8 cellular contexts compared by ENCODE assay signal in the genomic region with DNA sequence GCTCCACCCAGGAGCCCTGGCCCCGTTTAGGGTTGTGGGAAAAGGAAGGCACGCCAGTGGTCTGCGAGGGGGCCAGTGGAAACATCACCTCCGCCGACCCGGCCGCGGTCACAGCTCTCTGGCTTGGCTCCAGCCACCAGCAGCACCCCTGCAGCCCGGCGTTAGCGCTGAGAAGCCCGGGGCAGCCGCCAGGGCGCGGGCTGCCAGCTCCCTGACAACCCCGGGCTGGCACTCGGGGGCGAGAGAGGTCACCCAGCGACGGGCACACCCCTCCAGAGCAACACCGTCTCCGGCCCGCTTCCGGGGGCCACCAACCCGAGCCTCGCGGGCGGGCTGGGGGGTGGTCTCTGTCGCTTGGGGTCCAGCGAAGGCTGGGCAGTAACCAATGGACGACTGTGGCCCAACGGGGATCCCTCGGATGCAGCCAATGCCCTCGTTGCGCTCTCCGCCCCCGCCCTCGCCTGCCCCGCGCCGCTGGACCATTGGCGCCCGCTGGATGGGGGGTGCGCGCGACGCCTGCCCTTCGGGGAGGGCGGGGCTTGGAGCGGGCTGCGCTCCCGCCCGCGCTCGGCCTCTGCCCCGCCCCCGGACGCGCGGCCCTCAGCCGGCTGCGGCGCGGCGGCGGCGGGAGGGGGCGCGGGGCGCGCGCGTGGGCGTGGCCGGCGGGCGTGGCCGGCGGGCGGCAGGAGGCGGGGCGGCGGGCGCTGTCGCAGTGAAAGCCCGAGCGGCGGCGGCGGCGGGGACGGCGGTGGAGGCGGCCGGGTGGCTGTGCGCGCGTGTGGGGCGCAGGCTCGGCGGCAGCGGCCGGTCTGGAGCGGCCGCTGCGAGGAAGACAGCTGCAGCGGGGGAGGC. TPM values are rescaled to one million over a fixed set of nuclear protein-coding genes. Genes with fewer than 3 reads are reported as not detected.
DNase-seq lines count a peak whose midpoint lies in the region; ATAC-seq and TF ChIP-seq lines count a peak whose summit lies in the region.

A gene (plus strand): TSS at position 712 of the 852 bp plus-strand sequence. CDS start 1,007 bp downstream, outside the sequence.

- peak within 1 kb of the TSS; percentile 89 for H2AFZ ChIP-seq in PC-3 (ENCODE audit: low read length)

- H3K9ac ChIP-seq in HUES6 (ENCODE audit: low read length): peak within 1 kb of the TSS; percentile 72
- H3K9ac ChIP-seq in PC-3 (ENCODE audit: low read length): no peak within 1 kb of the TSS
- peak within 1 kb of the TSS; percentile 46 for H3K9ac ChIP-seq in muscle layer of colon (ENCODE audit: low read length)

- BruUV-seq in PC-3 (replicated peaks; lab: Mats Ljungman, UMichigan): no TSS peak

- peak within 1 kb of the TSS; percentile 42 for H3K27ac ChIP-seq in CD8-positive, alpha-beta memory T cell (ENCODE audit: low read depth, low read length)
- H3K27ac ChIP-seq in HUES6 (ENCODE audit: low read depth, low read length): no peak within 1 kb of the TSS
- no peak within 1 kb of the TSS for H3K27ac ChIP-seq in PC-3 (ENCODE audit: low read length)
- H3K27ac ChIP-seq in esophagus squamous epithelium: peak within 1 kb of the TSS; percentile 67 to 92 (median 82)
- H3K27ac ChIP-seq in muscle layer of colon (ENCODE audit: low read depth, low read length): peak within 1 kb of the TSS; percentile 82

- H3K9me2 ChIP-seq in PC-3 (replicated peaks; ENCODE audit: low read length): no peaks in the 10 kb centered on the region

- intact Hi-C loops in PC-3 (cut with micrococcal nuclease) (no loop called here), esophagus squamous epithelium (cut with DNase I) (loop anchor here (5.0 kb wide), 1 partner anchor 131 kb away; no protein-coding TSS in a partner anchor)

- H4K20me1 ChIP-seq in PC-3 (ENCODE audit: low read length): no peaks in the 10 kb centered on the region

- no peaks in the 10 kb centered on the region for H3K27me3 ChIP-seq in CD8-positive, alpha-beta memory T cell (ENCODE audit: insufficient read depth, low read length, poor library complexity, severe bottlenecking)
- H3K27me3 ChIP-seq in HUES6 (ENCODE audit: control insufficient read depth, insufficient read depth, low read length) (peaks cover 42% of the 10 kb centered on the region), PC-3 (ENCODE audit: low read length) (peaks cover 7% of the 10 kb centered on the region; the same call in 1 of the 2 replicates), esophagus squamous epithelium (peaks cover 0 to 21% (median 0%) of the 10 kb centered on the region in 4 donors), muscle layer of colon (ENCODE audit: control insufficient read depth in 1 of 2, insufficient read depth in 2 of 2, low read length in 2 of 2) (no peaks in the 10 kb centered on the region)

- peak; percentile 79 to 87 (median 81) for DNase-seq in CD8-positive, alpha-beta memory T cell
- peak; percentile 85 for DNase-seq in PC-3
- peak; percentile 77 to 86 for DNase-seq in activated T-cell treated with anti-CD3 and anti-CD28 coated beads, Interleukin-2, amount 50 U/mL, for 48 hours
- DNase-seq in esophagus squamous epithelium (lab: John Stamatoyannopoulos, UW): no peak
- peak; percentile 35 for DNase-seq in stimulated activated CD8-positive, alpha-beta memory T cell treated with anti-CD3 and anti-CD28 coated beads, Interleukin-7, amount 100 ng/mL, for 24 hours (ENCODE audit: low read depth)

- H3K27me3 Mint-ChIP-seq in CD8-positive, alpha-beta memory T cell: peaks cover 0 to 1% of the 10 kb centered on the region in 2 donors

- peak in 2 of 4 donors; percentile 43 to 51 for TF ChIP-seq POLR2A in esophagus squamous epithelium (IDR thresholded peaks at IDR 0.05)

- WGBS in esophagus squamous epithelium, 2 donors: 0% methylated on average over 1 to 13 of the region's 107 CpGs

- peak within 1 kb of the TSS; percentile 96 for H3K4me2 ChIP-seq in PC-3 (ENCODE audit: low read length)

- no peaks in the 10 kb centered on the region for H3F3A ChIP-seq in PC-3 (ENCODE audit: low read length, unreplicated experiment)

- no peaks in the 10 kb centered on the region for H3K79me2 ChIP-seq in PC-3 (ENCODE audit: low read length)

- TF ChIP-seq CTCF in PC-3 (conservative IDR thresholded peaks at IDR 0.05; ENCODE audit: low read depth, low read length): peak; percentile 33; the same call in 1 of the 2 replicates
- peak in 5 of 6 experiments; percentile 38 to 57 (median 45) for TF ChIP-seq CTCF in esophagus squamous epithelium (IDR thresholded peaks at IDR 0.05)

- H3K36me3 Mint-ChIP-seq in CD8-positive, alpha-beta memory T cell: peaks cover 0 to 3% (median 0%) of the 10 kb centered on the region in 3 donors

- no peaks in the 10 kb centered on the region for H3K36me3 ChIP-seq in CD8-positive, alpha-beta memory T cell (ENCODE audit: insufficient read depth, low read length)
- H3K36me3 ChIP-seq in HUES6 (ENCODE audit: control insufficient read depth, insufficient read depth, low read length) (no peaks in the 10 kb centered on the region), PC-3 (ENCODE audit: low read depth, low read length) (no peaks in the 10 kb centered on the region), esophagus squamous epithelium (no peaks in the 10 kb centered on the region), muscle layer of colon (ENCODE audit: insufficient read depth, low read length) (no peaks in the 10 kb centered on the region)

- peaks cover 52 to 57% (median 53%) of the 10 kb centered on the region in 3 donors for H3K4me1 Mint-ChIP-seq in CD8-positive, alpha-beta memory T cell

- H3K4me3 Mint-ChIP-seq in CD8-positive, alpha-beta memory T cell: peak within 1 kb of the TSS; percentile 77 to 89 (median 82)

- peaks cover 46% of the 10 kb centered on the region for H3K4me1 ChIP-seq in CD8-positive, alpha-beta memory T cell (ENCODE audit: insufficient read depth, low read length)
- H3K4me1 ChIP-seq in HUES6 (ENCODE audit: control insufficient read depth, insufficient read depth, low read length) (peaks cover 20% of the 10 kb centered on the region), PC-3 (ENCODE audit: insufficient read depth, low read length) (peaks cover 17% of the 10 kb centered on the region), esophagus squamous epithelium (peaks cover 16 to 61% (median 37%) of the 10 kb centered on the region in 3 donors), muscle layer of colon (ENCODE audit: insufficient read depth, low read length) (peaks cover 41% of the 10 kb centered on the region)

- H3K9me3 Mint-ChIP-seq in CD8-positive, alpha-beta memory T cell: no peaks in the 10 kb centered on the region

- CTCF ChIA-PET in CD8-positive, alpha-beta memory T cell (lab: Charles Lee): interaction anchor here (0.7 to 1.2 kb wide), 4 partner anchors 26 to 194 kb away, joined by 3 to 6 read pairs (median 3); no protein-coding TSS in a partner anchor
- CTCF ChIA-PET in PC-3 (lab: Charles Lee): interaction anchor here (0.5 to 0.6 kb wide), 2 partner anchors 172 to 375 kb away, joined by 4 to 5 read pairs; no protein-coding TSS in a partner anchor

- H3K4me3 ChIP-seq in CD8-positive, alpha-beta memory T cell (ENCODE audit: low read length): peak within 1 kb of the TSS; percentile 56
- H3K4me3 ChIP-seq in HUES6 (ENCODE audit: low read depth, low read length): peak within 1 kb of the TSS; percentile 67
- peak within 1 kb of the TSS; percentile 75 for H3K4me3 ChIP-seq in PC-3 (ENCODE audit: low read length)
- H3K4me3 ChIP-seq in esophagus squamous epithelium: peak within 1 kb of the TSS; percentile 69 to 93 (median 86)
- H3K4me3 ChIP-seq in muscle layer of colon (ENCODE audit: low read depth in 1 of 2, low read length in 2 of 2): peak within 1 kb of the TSS; percentile 64 to 98

- H3K9me3 ChIP-seq in CD8-positive, alpha-beta memory T cell (ENCODE audit: low read length): no peaks in the 10 kb centered on the region
- H3K9me3 ChIP-seq in HUES6 (ENCODE audit: control insufficient read depth, insufficient read depth, low read depth, low read length) (no peaks in the 10 kb centered on the region), PC-3 (ENCODE audit: low read length) (no peaks in the 10 kb centered on the region), esophagus squamous epithelium (no peaks in the 10 kb centered on the region), muscle layer of colon (ENCODE audit: low read length) (no peaks in the 10 kb centered on the region)

- ATAC-seq in GM19467 (IDR thresholded peaks at IDR 0.05; ENCODE audit: unreplicated experiment): peak; percentile 49
- peak; percentile 86 for ATAC-seq in PC-3

- H3K27ac Mint-ChIP-seq in CD8-positive, alpha-beta memory T cell: peak within 1 kb of the TSS; percentile 58 to 92 (median 90)

- POLR2A ChIA-PET in CD8-positive, alpha-beta memory T cell (lab: Charles Lee): interaction anchor here (0.5 to 2.1 kb wide), 7 partner anchors 26 to 375 kb away, joined by 3 to 6 read pairs (median 4); a partner anchor contains a TSS
- POLR2A ChIA-PET in PC-3 (lab: Charles Lee; ENCODE audit: unreplicated experiment): no interaction called here

RNA-seq across cellular contexts. Expression of the gene that starts here (rescaled TPM):
- 1 to 10 TPM; 2.8 to 3.6 TPM for total RNA-seq in CD8-positive, alpha-beta memory T cell
- 5.6 TPM for polyA plus RNA-seq in CD8-positive, alpha-beta memory T cell
- 0.11 and 0.75 TPM in 2 replicates for total RNA-seq in PC-3 (2014; rRNA removed)
- total RNA-seq in esophagus squamous epithelium: 1 to 10 TPM in 3 of 4 donors, under 1 TPM in 1; 0.91 to 7.4 (median 3.8) TPM

Comparison
In these comparisons a context has a peak if more than half of its experiments do, and no peak if none do; other contexts are left out.
1. Peak in DNase-seq, ATAC-seq, H3K4me3 ChIP-seq and H3K4me2 ChIP-seq in PC-3; RNA of the gene not detected or under 1 TPM.
2. H3K27ac ChIP-seq: peak in CD8-positive, alpha-beta memory T cell (single experiment), esophagus squamous epithelium (4 of 4) and muscle layer of colon (single experiment); none in HUES6 (single experiment) and PC-3 (single experiment).
3. Peak in every context shown above with its lines, with median percentiles within 50 percentile points of each other: H3K4me3 ChIP-seq.